Comparison of ENCODE assay signal across 19 cellular contexts in genomic region chr7:151666886-151667285, GRCh38.
DNase-seq lines count a peak whose midpoint lies in the region; ATAC-seq, FAIRE-seq and TF ChIP-seq lines count a peak whose summit lies in the region.
"Had no signal": no experiment of that assay in that cellular context is flagged by ENCODE, and none has a peak within 500 bp of the region (broad histone marks: within the 10 kb centered on the region; RNA-seq: fewer than 3 reads in every experiment).

No MANE protein-coding gene starts in this region.

- H3K4me3 Mint-ChIP-seq in immature natural killer cell: peak overlapping the region; percentile 37 to 74 (median 46)
- no peak overlapping the region for H3K4me3 Mint-ChIP-seq in stimulated activated naive CD8-positive, alpha-beta T cell treated with anti-CD3 and anti-CD28 coated beads, Interleukin-15, amount 100 ng/mL, for 72 hours

- peaks cover 16% of the 10 kb centered on the region for H3K4me1 ChIP-seq in SJCRH30
- H3K4me1 ChIP-seq in cardiac muscle cell (ENCODE audit: low read depth): peaks cover 58% of the 10 kb centered on the region
- no peaks in the 10 kb centered on the region for H3K4me1 ChIP-seq in pancreas

- no peak for FAIRE-seq in pancreas (lab: Jason Lieb, UNC)
- FAIRE-seq: H1 had no signal

- no peak overlapping the region for H3K4me3 ChIP-seq in SJCRH30
- H3K4me3 ChIP-seq in cardiac muscle cell: no peak overlapping the region
- no peak overlapping the region for H3K4me3 ChIP-seq in pancreas
- H3K4me3 ChIP-seq: SJSA1 had no signal

- ATAC-seq in pancreas (peak in 3 of 4 donors; percentile 27 to 62 (median 28)), HG03439 (IDR thresholded peaks at IDR 0.05; ENCODE audit: unreplicated experiment) (no peak)
- ATAC-seq in stimulated activated naive CD8-positive, alpha-beta T cell treated with anti-CD3 and anti-CD28 coated beads, Interleukin-15, amount 100 ng/mL, for 72 hours: no peak

- WGBS in pancreas, 2 donors: 57 to 58% methylated on average over 3 of the region's 3 CpGs

- intact Hi-C loops in pancreas (cut with DNase I): no loop called here

- TF ChIP-seq CTCF in cardiac muscle cell (IDR thresholded peaks at IDR 0.05; ENCODE audit: low read depth, low read length): no peak
- TF ChIP-seq CTCF in pancreas (IDR thresholded peaks at IDR 0.05): no peak

- peaks cover 0 to 11% (median 0%) of the 10 kb centered on the region in 3 donors for H3K27me3 Mint-ChIP-seq in immature natural killer cell (ENCODE audit: low read depth in 3 of 3)
- H3K27me3 Mint-ChIP-seq in stimulated activated naive CD8-positive, alpha-beta T cell treated with anti-CD3 and anti-CD28 coated beads, Interleukin-15, amount 100 ng/mL, for 72 hours: no peaks in the 10 kb centered on the region

- H3K27me3 ChIP-seq in SJCRH30 (no peaks in the 10 kb centered on the region), cardiac muscle cell (no peaks in the 10 kb centered on the region), pancreas (no peaks in the 10 kb centered on the region)
- H3K27me3 ChIP-seq: SJSA1 had no signal

- H3K9me3 ChIP-seq in SJCRH30 (replicated peaks) (peaks cover 9% of the 10 kb centered on the region), cardiac muscle cell (ENCODE audit: low read depth) (no peaks in the 10 kb centered on the region), pancreas (no peaks in the 10 kb centered on the region)
- H3K9me3 ChIP-seq: SJSA1 had no signal

- peaks cover 43 to 58% of the 10 kb centered on the region in 2 donors for H3K4me1 Mint-ChIP-seq in immature natural killer cell
- no peaks in the 10 kb centered on the region for H3K4me1 Mint-ChIP-seq in stimulated activated naive CD8-positive, alpha-beta T cell treated with anti-CD3 and anti-CD28 coated beads, Interleukin-15, amount 100 ng/mL, for 72 hours

- DNase-seq in SJCRH30 (peak; percentile 74 to 76), cardiac muscle cell (ENCODE audit: low read depth in 1 of 2, low spot score in 1 of 2) (peak in 1 of 2 donors; percentile 38), immature natural killer cell (no peak), pancreas (no peak), AML-193 (lab: John Stamatoyannopoulos, UW) (no peak), cerebellum (ENCODE audit: low spot score) (no peak)
- DNase-seq in stimulated activated naive CD8-positive, alpha-beta T cell treated with anti-CD3 and anti-CD28 coated beads, Interleukin-15, amount 100 ng/mL, for 72 hours: no peak
- DNase-seq: ACHN, DND-41, MV-4-11, NCI-H187, NCI-H2107, NCI-H226, NCI-H524, NCI-H82, RPMI8226 had no signal

- H3K36me3 ChIP-seq in SJCRH30 (peaks cover 2% of the 10 kb centered on the region; the same call in 1 of the 2 replicates), cardiac muscle cell (no peaks in the 10 kb centered on the region), pancreas (no peaks in the 10 kb centered on the region)

- H3K27ac ChIP-seq in SJCRH30 (peak overlapping the region; percentile 17), cardiac muscle cell (peak overlapping the region; percentile 96), pancreas (no peak overlapping the region)
- H3K27ac ChIP-seq: SJSA1 had no signal

- peak overlapping the region; percentile 34 to 89 (median 83) for H3K27ac Mint-ChIP-seq in immature natural killer cell
- H3K27ac Mint-ChIP-seq in stimulated activated naive CD8-positive, alpha-beta T cell treated with anti-CD3 and anti-CD28 coated beads, Interleukin-15, amount 100 ng/mL, for 72 hours: no peak overlapping the region

- peaks cover 4 to 13% (median 9%) of the 10 kb centered on the region in 3 donors for H3K36me3 Mint-ChIP-seq in immature natural killer cell

- H3K9me3 Mint-ChIP-seq in immature natural killer cell: no peaks in the 10 kb centered on the region
- peaks cover 0 to 14% of the 10 kb centered on the region in 2 donors for H3K9me3 Mint-ChIP-seq in stimulated activated naive CD8-positive, alpha-beta T cell treated with anti-CD3 and anti-CD28 coated beads, Interleukin-15, amount 100 ng/mL, for 72 hours

Comparison
In these comparisons a context has a peak if more than half of its experiments do, and no peak if none do; other contexts are left out.
1. DNase-seq: peak in SJCRH30 (2 of 2); none in immature natural killer cell (0 of 3), pancreas (0 of 6), AML-193 (0 of 2), cerebellum (single experiment) and stimulated activated naive CD8-positive, alpha-beta T cell treated with anti-CD3 and anti-CD28 coated beads, Interleukin-15, amount 100 ng/mL, for 72 hours (0 of 2).
2. H3K27ac ChIP-seq: peak in SJCRH30 (single experiment) and cardiac muscle cell (single experiment); none in pancreas (0 of 4).
3. H3K27ac Mint-ChIP-seq: peak in immature natural killer cell (6 of 6); none in stimulated activated naive CD8-positive, alpha-beta T cell treated with anti-CD3 and anti-CD28 coated beads, Interleukin-15, amount 100 ng/mL, for 72 hours (0 of 2).
4. H3K4me3 Mint-ChIP-seq: peak in immature natural killer cell (5 of 5); none in stimulated activated naive CD8-positive, alpha-beta T cell treated with anti-CD3 and anti-CD28 coated beads, Interleukin-15, amount 100 ng/mL, for 72 hours (0 of 2).
5. ATAC-seq: peak in pancreas (3 of 4); none in stimulated activated naive CD8-positive, alpha-beta T cell treated with anti-CD3 and anti-CD28 coated beads, Interleukin-15, amount 100 ng/mL, for 72 hours (single experiment) and HG03439 (single experiment).